Comparison of ENCODE assay signal across 36 cellular contexts in genomic region chr7:123665157-123665556, GRCh38. TPM values are rescaled to one million over a fixed set of nuclear protein-coding genes. Genes with fewer than 3 reads are reported as not detected.
DNase-seq lines count a peak whose midpoint lies in the region; ATAC-seq and TF ChIP-seq lines count a peak whose summit lies in the region.
"Had no signal": no experiment of that assay in that cellular context is flagged by ENCODE, and none has a peak within 500 bp of the region (broad histone marks: within the 10 kb centered on the region; RNA-seq: fewer than 3 reads in every experiment).

No MANE protein-coding gene starts in this region.

- DNase-seq in D341Med (ENCODE audit: low spot score) (peak; percentile 55), LNCaP clone FGC (ENCODE audit: low read depth) (peak; percentile 48), RWPE2 (ENCODE audit: low spot score) (no peak), right cardiac atrium (no peak), DMS153 treated with DMSO at 0.1 percent for 48 hours (lab: John Stamatoyannopoulos, UW; ENCODE audit: unreplicated experiment) (no peak), GM13976 (ENCODE audit: low spot score) (no peak)
- no peak for DNase-seq in activated CD4-positive, alpha-beta T cell treated with anti-CD3 and anti-CD28 coated beads for 1 hour
- DNase-seq: activated CD4-positive, alpha-beta T cell treated with anti-CD3 and anti-CD28 coated beads, Interleukin-2, amount 10 ng/mL, durations not matched to agents 24 days and 14 days; activated CD8-positive, alpha-beta memory T cell treated with anti-CD3 and anti-CD28 coated beads for 24 hours; activated T-cell treated with anti-CD3 and anti-CD28 coated beads for 4 hours; CD8-positive, alpha-beta memory T cell; DMS53; foreskin melanocyte; HCEC 1CT; mammary epithelial cell; NCI-H1436; NCI-H446 treated with DMSO at 0.1 percent for 48 hours; NK-92 treated with Interleukin-12 subunit alpha and Interleukin-12 subunit beta, amount 100 ng/mL, for 24 hours; occipital lobe; PC-9; SHP77 treated with DMSO at 0.1 percent for 48 hours; stimulated activated naive CD8-positive, alpha-beta T cell treated with anti-CD3 and anti-CD28 coated beads, Interleukin-15, Interleukin-2, amounts not matched to agents 100 U/mL and 50 U/mL, for 24 hours; SW 1271; T1000; upper lobe of right lung had no signal

- no peaks in the 10 kb centered on the region for H3K36me3 ChIP-seq in RWPE2 (ENCODE audit: low read depth)
- H3K36me3 ChIP-seq: breast epithelium, upper lobe of right lung had no signal

- H3K27ac ChIP-seq in RWPE2 (ENCODE audit: poor library complexity, severe bottlenecking) (no peak overlapping the region), right cardiac atrium (ENCODE audit: low read length) (no peak overlapping the region)
- H3K27ac ChIP-seq: breast epithelium, hepatocyte, PC-9, upper lobe of right lung, VCaP had no signal

- ATAC-seq in RWPE2 (ENCODE audit: low read depth) (peak; percentile 32; the same call in 1 of the 3 replicates), right cardiac atrium (no peak), GM18519 (IDR thresholded peaks at IDR 0.05; ENCODE audit: low FRiP score, unreplicated experiment) (no peak)
- ATAC-seq: activated naive CD4-positive, alpha-beta T cell treated with anti-CD3 and anti-CD28 coated beads, Interleukin-2, amount 50 U/mL, for 72 hours; stimulated activated naive CD8-positive, alpha-beta T cell treated with anti-CD3 and anti-CD28 coated beads, Interleukin-15, Interleukin-2, amounts not matched to agents 100 U/mL and 50 U/mL, for 24 hours; upper lobe of right lung had no signal

- H3K9me3 ChIP-seq in RWPE2 (ENCODE audit: severe bottlenecking) = no peaks in the 10 kb centered on the region
- H3K9me3 ChIP-seq in right cardiac atrium (ENCODE audit: control insufficient read depth, low read length) = no peaks in the 10 kb centered on the region
- H3K9me3 ChIP-seq: breast epithelium, upper lobe of right lung had no signal

- in situ Hi-C loops in GM13976 (cut with MboI; ENCODE audit: low sequenced_read_pairs, unreplicated experiment) = no loop called here

- H3K4me3 ChIP-seq in LNCaP clone FGC (ENCODE audit: low read depth, low read length) (no peak overlapping the region), RWPE2 (ENCODE audit: severe bottlenecking) (no peak overlapping the region), right cardiac atrium (ENCODE audit: low read length) (peak overlapping the region; percentile 32)
- H3K4me3 ChIP-seq: breast epithelium, hepatocyte, PC-9, smooth muscle cell, upper lobe of right lung had no signal

- intact Hi-C loops in right cardiac atrium (cut with DNase I) = no loop called here

- no peaks in the 10 kb centered on the region for H3K4me1 ChIP-seq in RWPE2 (ENCODE audit: insufficient read depth, poor library complexity, severe bottlenecking)
- peaks cover 5% of the 10 kb centered on the region for H3K4me1 ChIP-seq in right cardiac atrium (ENCODE audit: control insufficient read depth, insufficient read depth, low read length)
- H3K4me1 ChIP-seq: breast epithelium, upper lobe of right lung had no signal

- TF ChIP-seq CTCF in LNCaP clone FGC (IDR thresholded peaks at IDR 0.05; ENCODE audit: control insufficient read depth, extremely low read depth, insufficient read depth) = no peak
- TF ChIP-seq CTCF in RWPE2 (IDR thresholded peaks at IDR 0.05; ENCODE audit: poor library complexity, severe bottlenecking) = no peak
- no peak for TF ChIP-seq CTCF in GM13976 (IDR thresholded peaks at IDR 0.05; ENCODE audit: borderline replicate concordance, control extremely low read depth, extremely low read depth, insufficient read depth, missing control alignments)

- no peaks in the 10 kb centered on the region for H3K27me3 ChIP-seq in RWPE2 (ENCODE audit: insufficient read depth, poor library complexity, severe bottlenecking)
- no peaks in the 10 kb centered on the region for H3K27me3 ChIP-seq in right cardiac atrium (ENCODE audit: control insufficient read depth, insufficient read depth)
- H3K27me3 ChIP-seq: breast epithelium, hepatocyte, upper lobe of right lung had no signal

- 67% methylated on average over 2 of the region's 2 CpGs for WGBS in right cardiac atrium

RNA-seq across cellular contexts. Expression of gene LMOD2, which starts 9.5 kb away (rescaled TPM):
- 100 to 1,000 TPM; 258 to 704 (median 329) TPM for total RNA-seq in right cardiac atrium
- polyA plus RNA-seq in right cardiac atrium = 849 TPM
- total RNA-seq: activated CD4-positive, alpha-beta T cell treated with anti-CD3 and anti-CD28 coated beads, Interleukin-2, amount 10 ng/mL, durations not matched to agents 24 days and 14 days; activated naive CD4-positive, alpha-beta T cell treated with anti-CD3 and anti-CD28 coated beads, Interleukin-2, amount 50 U/mL, for 72 hours; breast epithelium; CD8-positive, alpha-beta memory T cell; hepatocyte; mammary epithelial cell; mucosa of gallbladder; natural killer cell treated with Interleukin-12 subunit alpha and Interleukin-12 subunit beta and Interleukin-15 and Interleukin-18, amount 100 ng/mL, for 72 hours; occipital lobe; PC-9; smooth muscle cell; temporal lobe had no signal
- polyA plus RNA-seq: AG04450; BJ; CD8-positive, alpha-beta memory T cell; hepatocyte; mammary epithelial cell had no signal

Comparison
In these comparisons a context has a peak if more than half of its experiments do, and no peak if none do; other contexts are left out.
1. DNase-seq: peak in D341Med (single experiment) and LNCaP clone FGC (single experiment); none in RWPE2 (single experiment), right cardiac atrium (0 of 3), DMS153 treated with DMSO at 0.1 percent for 48 hours (single experiment), GM13976 (single experiment) and activated CD4-positive, alpha-beta T cell treated with anti-CD3 and anti-CD28 coated beads for 1 hour (single experiment).